Comparison of ENCODE assay signal across 17 cellular contexts in the genomic region with DNA sequence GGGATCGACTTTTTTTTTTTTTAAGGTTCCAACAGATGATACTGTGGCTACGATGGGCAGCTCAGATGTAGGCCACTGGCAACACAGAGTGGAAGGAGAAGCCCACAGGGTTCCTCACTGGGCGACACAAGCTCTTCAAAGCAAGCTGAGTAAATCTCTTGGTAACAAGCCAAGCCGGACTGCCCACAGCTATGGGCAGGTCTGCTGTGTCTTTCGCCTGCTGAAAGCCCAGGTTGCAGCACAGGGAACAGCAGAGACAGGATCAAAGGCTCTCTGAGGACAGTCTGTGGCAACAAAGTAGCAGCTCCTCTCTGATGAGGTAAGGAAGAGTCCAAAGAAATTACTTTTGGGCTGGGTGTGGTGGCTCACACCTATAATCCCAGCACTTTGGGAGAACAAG.
DNase-seq lines count a peak whose midpoint lies in the region; ATAC-seq and TF ChIP-seq lines count a peak whose summit lies in the region.
"Had no signal": no experiment of that assay in that cellular context is flagged by ENCODE, and none has a peak within 500 bp of the region (broad histone marks: within the 10 kb centered on the region; RNA-seq: fewer than 3 reads in every experiment).

No MANE protein-coding gene starts in this region.

- H3K9me3 ChIP-seq in stomach, result no peaks in the 10 kb centered on the region
- H3K9me3 ChIP-seq: MG63, ovary had no signal

- intact Hi-C loops in stomach (cut with DNase I; ENCODE audit: low total_unique reads), result no loop called here

- TF ChIP-seq POLR2A in stomach (IDR thresholded peaks at IDR 0.05), result no peak

- peak; percentile 44 for DNase-seq in HT1080 (ENCODE audit: low read depth)
- DNase-seq in left lobe of liver (ENCODE audit: low spot score), result peak; percentile 70
- DNase-seq in stomach, result no peak
- no peak for DNase-seq in stimulated activated CD4-positive, alpha-beta T cell treated with anti-CD3 and anti-CD28 coated beads, Interleukin-2, amount 100 ng/mL, for 48 hours
- DNase-seq in effector CD8-positive, alpha-beta T cell (lab: John Stamatoyannopoulos, UW), result no peak
- DNase-seq: activated CD4-positive, alpha-beta T cell treated with anti-CD3 and anti-CD28 coated beads for 4 hours; activated T-cell treated with anti-CD3 and anti-CD28 coated beads, Interleukin-2, amount 50 U/mL, for 1 hour; COR-L47; GDM1; mesendoderm; MG63; NCI-H1930; NCI-H748 treated with DMSO at 0.1 percent for 48 hours; ovary; T-helper 17 cell had no signal

- H3K4me1 ChIP-seq in stomach, result peaks cover 0 to 44% (median 21%) of the 10 kb centered on the region in 4 donors

- H3K36me3 ChIP-seq in stomach, result no peaks in the 10 kb centered on the region
- H3K36me3 ChIP-seq: ovary had no signal

- H3K4me3 ChIP-seq in stomach, result no peak overlapping the region
- H3K4me3 ChIP-seq: MG63, ovary had no signal

- H3K27me3 ChIP-seq in stomach, result no peaks in the 10 kb centered on the region
- H3K27me3 ChIP-seq: MG63, ovary had no signal

- no peak for TF ChIP-seq CTCF in stomach (IDR thresholded peaks at IDR 0.05)

- no peak for TF ChIP-seq EP300 in stomach (IDR thresholded peaks at IDR 0.05)

- H3K27ac ChIP-seq in angular gyrus (ENCODE audit: low read depth, low read length), result peak overlapping the region; percentile 51
- peak overlapping the region in 4 of 5 donors; percentile 53 to 84 (median 74) for H3K27ac ChIP-seq in stomach
- H3K27ac ChIP-seq: ovary had no signal

- ATAC-seq in left lobe of liver (peak; percentile 65), GM19463 (IDR thresholded peaks at IDR 0.05; ENCODE audit: unreplicated experiment) (no peak)
- ATAC-seq: T-helper 17 cell had no signal

- WGBS in stomach, 5 donors, result 67 to 85% (median 71%) methylated on average over 5 of the region's 5 CpGs

Comparison
In these comparisons a context has a peak if more than half of its experiments do, and no peak if none do; other contexts are left out.
1. DNase-seq: peak in HT1080 (single experiment) and left lobe of liver (single experiment); none in stomach (single experiment), stimulated activated CD4-positive, alpha-beta T cell treated with anti-CD3 and anti-CD28 coated beads, Interleukin-2, amount 100 ng/mL, for 48 hours (0 of 2) and effector CD8-positive, alpha-beta T cell (single experiment).